In genomic region chr1:165143437-165144065, GRCh38 we compare ENCODE assay signal across 8 cellular contexts.
A peak's percentile ranks its signal among the peaks of the same experiment; 100 is the strongest.
DNase-seq lines count a peak whose midpoint lies in the region; ATAC-seq and TF ChIP-seq lines count a peak whose summit lies in the region.

No MANE protein-coding gene starts in this region.

- H3K4me2 ChIP-seq in DND-41 (ENCODE audit: insufficient read depth, low read length), result no peak overlapping the region

- 31% methylated on average over 4 of the region's 4 CpGs for WGBS in liver

- peak; percentile 57; the same call in 2 of the 3 replicates for ATAC-seq in DND-41 (ENCODE audit: insufficient read depth, low read depth)
- no peak for ATAC-seq in GM21515 (IDR thresholded peaks at IDR 0.05; ENCODE audit: unreplicated experiment)
- no peak for ATAC-seq in HG03139 (IDR thresholded peaks at IDR 0.05; ENCODE audit: unreplicated experiment)

- H3K9ac ChIP-seq in DND-41 (ENCODE audit: low read depth, low read length), result no peak overlapping the region
- H3K9ac ChIP-seq in liver (ENCODE audit: low read depth in 1 of 2, low read length in 2 of 2), result no peak overlapping the region

- H3K36me3 ChIP-seq in DND-41 (ENCODE audit: insufficient read depth, low read length) (no peaks in the 10 kb centered on the region), liver (ENCODE audit: control insufficient read depth in 4 of 4, insufficient read depth in 3 of 4, low read depth in 1 of 4, low read length in 3 of 4) (no peaks in the 10 kb centered on the region)

- H3K27ac ChIP-seq in DND-41 (ENCODE audit: low read length), result no peak overlapping the region
- no peak overlapping the region for H3K27ac ChIP-seq in liver (ENCODE audit: low read depth in 1 of 2, low read length in 2 of 2)

- H3K4me1 ChIP-seq in DND-41 (ENCODE audit: insufficient read depth, low read length) (no peaks in the 10 kb centered on the region), liver (ENCODE audit: control insufficient read depth in 4 of 4, insufficient read depth in 4 of 4, low read length in 3 of 4) (peaks cover 0 to 2% (median 0%) of the 10 kb centered on the region in 4 donors)

- H3K4me3 ChIP-seq in DND-41 (ENCODE audit: low read depth in 1 of 2, low read length in 2 of 2) (no peak overlapping the region), liver (ENCODE audit: low read depth in 1 of 3, low read length in 3 of 3) (no peak overlapping the region)
- H3K4me3 ChIP-seq in Jurkat, Clone E6-1 (ENCODE audit: low read length), result no peak overlapping the region

- TF ChIP-seq CTCF in DND-41 (IDR thresholded peaks at IDR 0.05; ENCODE audit: borderline replicate concordance, extremely low read depth, low read length, poor library complexity, severe bottlenecking), result peak; percentile 85
- TF ChIP-seq CTCF in liver (IDR thresholded peaks at IDR 0.05; ENCODE audit: low read depth, low read length, missing input control), result peak; percentile 70

- no peaks in the 10 kb centered on the region for H4K20me1 ChIP-seq in DND-41 (ENCODE audit: insufficient read depth, low read length)

- H3K9me3 ChIP-seq in DND-41 (ENCODE audit: insufficient read depth, low read length, severe bottlenecking) (no peaks in the 10 kb centered on the region), liver (ENCODE audit: control insufficient read depth in 4 of 4, low read length in 3 of 4) (no peaks in the 10 kb centered on the region)

- no peak overlapping the region for H2AFZ ChIP-seq in DND-41 (ENCODE audit: low read depth, low read length)

- H3K27me3 ChIP-seq in DND-41 (ENCODE audit: insufficient read depth, low read length, poor library complexity), result peaks cover 12% of the 10 kb centered on the region
- no peaks in the 10 kb centered on the region for H3K27me3 ChIP-seq in liver (ENCODE audit: control insufficient read depth in 4 of 4, insufficient read depth in 4 of 4, low read length in 3 of 4)

- no peaks in the 10 kb centered on the region for H3K79me2 ChIP-seq in DND-41 (ENCODE audit: insufficient read depth, low read length)

- DNase-seq in DND-41 (peak; percentile 44), NCI-H1694 (lab: John Stamatoyannopoulos, UW) (no peak), AG08396 (ENCODE audit: low spot score) (no peak)
- peak; percentile 12 for DNase-seq in Jurkat, Clone E6-1 (ENCODE audit: low read depth, low spot score)
- DNase-seq in activated CD8-positive, alpha-beta memory T cell treated with anti-CD3 and anti-CD28 coated beads, Interleukin-2, amount 50 U/mL, for 48 hours, result peak; percentile 74

- peak; percentile 58 to 79 for TF ChIP-seq RAD21 in liver (IDR thresholded peaks at IDR 0.05)

TF ChIP-seq in liver, 16 proteins besides CTCF, POLR2A, EP300 and RAD21:
- TF ChIP-seq, protein P1, sequence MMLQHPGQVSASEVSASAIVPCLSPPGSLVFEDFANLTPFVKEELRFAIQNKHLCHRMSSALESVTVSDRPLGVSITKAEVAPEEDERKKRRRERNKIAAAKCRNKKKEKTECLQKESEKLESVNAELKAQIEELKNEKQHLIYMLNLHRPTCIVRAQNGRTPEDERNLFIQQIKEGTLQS (IDR thresholded peaks at IDR 0.05), result no peak
- no peak for TF ChIP-seq SP1 (IDR thresholded peaks at IDR 0.05)
- TF ChIP-seq EGR1 (IDR thresholded peaks at IDR 0.05; ENCODE audit: low read depth in 2 of 2), result peak; percentile 48 to 74
- no peak for TF ChIP-seq JUND (IDR thresholded peaks at IDR 0.05)
- TF ChIP-seq MAX (IDR thresholded peaks at IDR 0.05), result no peak
- no peak for TF ChIP-seq NR2F2 (IDR thresholded peaks at IDR 0.05)
- TF ChIP-seq RXRA (IDR thresholded peaks at IDR 0.05), result no peak

Comparison
In these comparisons a context has a peak if more than half of its experiments do, and no peak if none do; other contexts are left out.
1. DNase-seq: peak in DND-41 (single experiment), Jurkat, Clone E6-1 (single experiment) and activated CD8-positive, alpha-beta memory T cell treated with anti-CD3 and anti-CD28 coated beads, Interleukin-2, amount 50 U/mL, for 48 hours (single experiment); none in NCI-H1694 (single experiment) and AG08396 (single experiment).